10 cellular contexts compared by ENCODE assay signal in genomic region chr2:62303818-62304217, GRCh38.
DNase-seq lines count a peak whose midpoint lies in the region; ATAC-seq and TF ChIP-seq lines count a peak whose summit lies in the region.
"Had no signal": no experiment of that assay in that cellular context is flagged by ENCODE, and none has a peak within 500 bp of the region (broad histone marks: within the 10 kb centered on the region; RNA-seq: fewer than 3 reads in every experiment).

No MANE protein-coding gene starts in this region.

- ATAC-seq in GM21619 (IDR thresholded peaks at IDR 0.05; ENCODE audit: unreplicated experiment) (peak; percentile 36), HG03354 (IDR thresholded peaks at IDR 0.05; ENCODE audit: poor library complexity, severe bottlenecking, unreplicated experiment) (no peak)

- BruUV-seq in Calu3 (replicated peaks; lab: Mats Ljungman, UMichigan), result no TSS peak

- no peaks in the 10 kb centered on the region for H3K9me3 Mint-ChIP-seq in Calu3 (ENCODE audit: low read depth, unreplicated experiment)

- H3K27me3 Mint-ChIP-seq in Calu3 (ENCODE audit: unreplicated experiment), result no peaks in the 10 kb centered on the region

- H2AFZ ChIP-seq in mesenchymal stem cell (ENCODE audit: low read depth, low read length), result peak overlapping the region; percentile 18
- H2AFZ ChIP-seq: parathyroid adenoma had no signal

- H3K27ac ChIP-seq in mesenchymal stem cell (ENCODE audit: low read length, poor library complexity, severe bottlenecking), result no peak overlapping the region
- H3K27ac ChIP-seq: parathyroid adenoma had no signal

- peaks cover 30% of the 10 kb centered on the region for H3K36me3 Mint-ChIP-seq in Calu3 (ENCODE audit: insufficient read depth, unreplicated experiment)

- peak overlapping the region; percentile 93 for H4K8ac ChIP-seq in mesenchymal stem cell (ENCODE audit: low read length)

- H3K79me1 ChIP-seq in mesenchymal stem cell (replicated peaks; ENCODE audit: low read length, poor library complexity, severe bottlenecking), result no peaks in the 10 kb centered on the region

- no peaks in the 10 kb centered on the region for H3K36me3 ChIP-seq in mesenchymal stem cell (ENCODE audit: control insufficient read depth in 1 of 2, insufficient read depth in 2 of 2, low read depth in 1 of 2, low read length in 2 of 2)

- H3K4me3 Mint-ChIP-seq in Calu3 (ENCODE audit: low read depth, unreplicated experiment), result no peak overlapping the region

- peaks cover 55% of the 10 kb centered on the region for H3K4me1 Mint-ChIP-seq in Calu3 (ENCODE audit: low read depth, unreplicated experiment)

- H3K9me3 ChIP-seq in mesenchymal stem cell (ENCODE audit: control insufficient read depth, low read length), result no peaks in the 10 kb centered on the region

- peak overlapping the region; percentile 92 for H2BK120ac ChIP-seq in mesenchymal stem cell (ENCODE audit: low read depth, low read length)

- 98% methylated on average over 2 of the region's 2 CpGs for WGBS in mesenchymal stem cell

- peak overlapping the region; percentile 99 for H2AK5ac ChIP-seq in mesenchymal stem cell (ENCODE audit: low read length, severe bottlenecking)

- H4K91ac ChIP-seq in mesenchymal stem cell (ENCODE audit: low read length), result peak overlapping the region; percentile 96

- no peak overlapping the region for H3K4me2 ChIP-seq in mesenchymal stem cell (ENCODE audit: low read length, poor library complexity, severe bottlenecking)

- peaks cover 30% of the 10 kb centered on the region for H3K4me1 ChIP-seq in mesenchymal stem cell (ENCODE audit: control insufficient read depth, insufficient read depth, low read depth, low read length)

- peak overlapping the region; percentile 99 for H2BK12ac ChIP-seq in mesenchymal stem cell (ENCODE audit: low read length in 2 of 2)

- no peak for TF ChIP-seq CTCF in Calu3 (IDR thresholded peaks at IDR 0.05; ENCODE audit: unreplicated experiment)

- peak overlapping the region; percentile 95 to 96 for H3K18ac ChIP-seq in mesenchymal stem cell (ENCODE audit: low read depth in 1 of 2, low read length in 2 of 2)

- CTCF ChIA-PET in Calu3 (lab: Charles Lee), result no interaction called here

- peaks cover 0 to 2% of the 10 kb centered on the region in 2 experiments for H3K27me3 ChIP-seq in mesenchymal stem cell (ENCODE audit: control insufficient read depth in 1 of 2, insufficient read depth in 1 of 2, low read length in 2 of 2)

- peak overlapping the region; percentile 35 to 88 for H3K4ac ChIP-seq in mesenchymal stem cell (ENCODE audit: low read depth in 1 of 2, low read length in 2 of 2)

- peak overlapping the region; percentile 93 for H3K27ac Mint-ChIP-seq in Calu3 (ENCODE audit: unreplicated experiment)

- H3K14ac ChIP-seq in mesenchymal stem cell (ENCODE audit: low read length in 2 of 2), result peak overlapping the region in 1 of 2 experiments; percentile 1

- DNase-seq in Calu3 (no peak), OCI-M1 (lab: John Stamatoyannopoulos, UW) (peak; percentile 18), mesenchymal stem cell (no peak), Ammon's horn (ENCODE audit: low spot score) (no peak), NCI-H526 treated with DMSO at 0.1 percent for 48 hours (lab: John Stamatoyannopoulos, UW) (no peak)
- no peak for DNase-seq in activated effector memory CD4-positive, alpha-beta T cell treated with Interleukin-2 at 50 U/mL for 16 hours
- DNase-seq: dorsolateral prefrontal cortex had no signal

- no peak overlapping the region for H3K23ac ChIP-seq in mesenchymal stem cell (ENCODE audit: low read length in 2 of 2)

- H3K9ac ChIP-seq in mesenchymal stem cell (ENCODE audit: low read length), result no peak overlapping the region
- H3K9ac ChIP-seq: parathyroid adenoma had no signal

- H3K4me3 ChIP-seq in mesenchymal stem cell (ENCODE audit: insufficient read depth in 1 of 2, low read depth in 1 of 2, low read length in 2 of 2), result no peak overlapping the region
- H3K4me3 ChIP-seq: dorsolateral prefrontal cortex had no signal

- peak overlapping the region; percentile 83 for H2BK5ac ChIP-seq in mesenchymal stem cell (ENCODE audit: low read depth, low read length, poor library complexity, severe bottlenecking)

- H2BK15ac ChIP-seq in mesenchymal stem cell (ENCODE audit: low read depth, poor library complexity, severe bottlenecking), result peak overlapping the region; percentile 95

- intact Hi-C loops in Calu3 (cut with micrococcal nuclease; ENCODE audit: unreplicated experiment), result loop anchor here (2.0 kb wide), 1 partner anchor 41 kb away; no protein-coding TSS in a partner anchor
